In the genomic region with DNA sequence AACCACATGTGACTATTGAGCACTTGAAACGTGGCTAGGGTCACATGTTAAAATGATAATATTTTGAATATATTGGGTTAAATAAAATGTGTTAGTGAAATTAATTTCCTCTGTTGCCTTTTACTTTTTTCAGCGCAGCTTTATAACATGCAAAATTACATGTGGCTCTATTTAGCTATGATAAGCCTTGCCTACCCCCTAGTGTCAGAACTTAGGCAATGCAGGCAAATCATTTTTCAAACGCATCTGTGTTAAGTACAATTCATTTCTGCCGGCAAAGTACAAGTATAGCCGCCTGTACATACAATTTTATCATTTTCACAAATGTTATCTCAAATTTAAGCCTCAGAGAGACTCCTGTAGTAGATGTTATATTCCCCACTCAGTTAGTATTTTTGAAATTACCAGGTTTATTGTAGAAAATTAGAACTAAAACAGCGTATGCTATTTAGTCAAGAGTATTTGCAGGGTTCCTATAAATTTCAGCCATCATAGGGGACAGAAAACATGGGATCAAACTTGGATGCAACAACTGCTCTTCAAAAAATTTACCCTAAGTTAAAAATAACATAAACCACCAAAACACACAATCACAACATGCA, we compare ENCODE assay signal across 8 cellular contexts. TPM values are rescaled to one million over a fixed set of nuclear protein-coding genes. Genes with fewer than 3 reads are reported as not detected.
A peak's percentile ranks its signal among the peaks of the same experiment; 100 is the strongest.
DNase-seq lines count a peak whose midpoint lies in the region; ATAC-seq and TF ChIP-seq lines count a peak whose summit lies in the region.

No MANE protein-coding gene starts in this region.

- peaks cover 3% of the 10 kb centered on the region for H4K20me1 ChIP-seq in osteoblast (ENCODE audit: insufficient read depth, low read length)

- no peaks in the 10 kb centered on the region for H3K9me3 ChIP-seq in osteoblast (ENCODE audit: low read depth, low read length)

- H3K4me3 ChIP-seq in WI38 (ENCODE audit: low read depth, low read length) (no peak overlapping the region), osteoblast (ENCODE audit: insufficient read depth, low read length) (no peak overlapping the region)

- H2AFZ ChIP-seq in osteoblast (ENCODE audit: low read length), result no peak overlapping the region

- ATAC-seq in GM18519 (IDR thresholded peaks at IDR 0.05; ENCODE audit: low FRiP score, unreplicated experiment), result peak; percentile 83
- peak; percentile 58 for ATAC-seq in HG02970 (IDR thresholded peaks at IDR 0.05; ENCODE audit: low FRiP score, unreplicated experiment)

- no peaks in the 10 kb centered on the region for H3K36me3 ChIP-seq in osteoblast (ENCODE audit: insufficient read depth, low read length)

- H3K4me1 ChIP-seq in osteoblast (ENCODE audit: insufficient read depth, low read length), result no peaks in the 10 kb centered on the region

- peaks cover 4% of the 10 kb centered on the region for H3K27me3 ChIP-seq in osteoblast (ENCODE audit: insufficient read depth, low read length)

- TF ChIP-seq CTCF in WI38 (IDR thresholded peaks at IDR 0.05; ENCODE audit: low read depth, low read length) (peak; percentile 74), osteoblast (IDR thresholded peaks at IDR 0.05; ENCODE audit: extremely low read depth, low read depth, low read length) (peak; percentile 82)

- H3K27ac ChIP-seq in osteoblast (ENCODE audit: low read depth, low read length), result no peak overlapping the region

- H3K79me2 ChIP-seq in osteoblast (ENCODE audit: insufficient read depth, low read length), result no peaks in the 10 kb centered on the region

- no peak overlapping the region for H3K4me2 ChIP-seq in osteoblast (ENCODE audit: insufficient read depth, low read length)

- DNase-seq in CMK (ENCODE audit: low read depth) (peak; percentile 8), NCI-H1694 treated with DMSO at 0.1 percent for 48 hours (lab: John Stamatoyannopoulos, UW) (peak; percentile 21), fibroblast of the conjunctiva (ENCODE audit: low read depth) (peak; percentile 59), osteoblast (ENCODE audit: insufficient read length, low spot score, missing footprints) (no peak), OCI-M2 (lab: John Stamatoyannopoulos, UW; ENCODE audit: unreplicated experiment) (no peak)

RNA-seq across cellular contexts. Expression of a gene that starts 56.1 kb away (rescaled TPM):
- total RNA-seq in osteoblast, result not detected in 2 replicates

Comparison
In these comparisons a context has a peak if more than half of its experiments do, and no peak if none do; other contexts are left out.
1. DNase-seq: peak in CMK (single experiment), NCI-H1694 treated with DMSO at 0.1 percent for 48 hours (single experiment) and fibroblast of the conjunctiva (single experiment); none in osteoblast (single experiment) and OCI-M2 (single experiment).